Comparison of ENCODE assay signal across 11 cellular contexts in the genomic region with DNA sequence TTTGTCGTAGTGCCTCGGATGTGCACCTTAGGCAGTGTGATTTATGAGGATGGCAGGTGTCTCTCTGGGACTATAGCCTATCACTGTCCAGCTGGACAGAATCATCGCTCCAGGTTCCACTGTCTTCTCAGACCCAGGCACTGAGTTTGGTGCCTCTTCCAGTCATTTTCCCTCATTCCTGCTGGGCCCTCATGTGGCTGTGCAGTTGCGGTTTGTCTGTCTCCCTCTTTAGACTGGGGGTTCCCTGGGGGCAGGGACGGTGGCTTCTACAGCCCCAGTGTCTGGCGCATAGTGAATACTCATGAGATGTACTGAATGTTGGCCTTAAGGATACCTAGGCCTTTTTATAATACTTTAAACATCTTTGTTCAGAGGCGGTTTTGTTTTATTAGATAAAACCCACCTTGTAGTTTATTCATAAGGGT. TPM values are rescaled to one million over a fixed set of nuclear protein-coding genes. Genes with fewer than 3 reads are reported as not detected.
DNase-seq lines count a peak whose midpoint lies in the region; ATAC-seq and TF ChIP-seq lines count a peak whose summit lies in the region.
"Had no signal": no experiment of that assay in that cellular context is flagged by ENCODE, and none has a peak within 500 bp of the region (broad histone marks: within the 10 kb centered on the region; RNA-seq: fewer than 3 reads in every experiment).

No MANE protein-coding gene starts in this region.

- peaks cover 100% of the 10 kb centered on the region for H3K79me2 ChIP-seq in DOHH2 (ENCODE audit: control insufficient read depth, low read length)

- no peaks in the 10 kb centered on the region for H3K27me3 ChIP-seq in DOHH2 (ENCODE audit: control insufficient read depth, low read length)

- peak overlapping the region; percentile 89 for H3K4me2 ChIP-seq in DOHH2 (ENCODE audit: low read length)

- H3K36me3 ChIP-seq in DOHH2 (ENCODE audit: control insufficient read depth, low read length) = peaks cover 82% of the 10 kb centered on the region

- H3K36me3 Mint-ChIP-seq in IgD-negative memory B cell (peaks cover 5% of the 10 kb centered on the region), progenitor cell of endocrine pancreas (ENCODE audit: insufficient read depth) (peaks cover 15% of the 10 kb centered on the region), Calu3 (ENCODE audit: insufficient read depth, unreplicated experiment) (peaks cover 5% of the 10 kb centered on the region)
- H3K36me3 Mint-ChIP-seq in activated naive CD8-positive, alpha-beta T cell treated with anti-CD3 and anti-CD28 coated beads, Interleukin-2, amount 10 ng/mL, durations not matched to agents 7 days and 5 days = peaks cover 71% of the 10 kb centered on the region

- H3K4me1 Mint-ChIP-seq in IgD-negative memory B cell (peaks cover 53 to 60% (median 59%) of the 10 kb centered on the region in 3 donors), progenitor cell of endocrine pancreas (ENCODE audit: low read depth) (peaks cover 8% of the 10 kb centered on the region), Calu3 (ENCODE audit: low read depth, unreplicated experiment) (no peaks in the 10 kb centered on the region)
- peaks cover 70% of the 10 kb centered on the region for H3K4me1 Mint-ChIP-seq in activated naive CD8-positive, alpha-beta T cell treated with anti-CD3 and anti-CD28 coated beads, Interleukin-2, amount 10 ng/mL, durations not matched to agents 7 days and 5 days

- H3K9me3 Mint-ChIP-seq in IgD-negative memory B cell (no peaks in the 10 kb centered on the region), progenitor cell of endocrine pancreas (ENCODE audit: low read depth) (no peaks in the 10 kb centered on the region), Calu3 (ENCODE audit: low read depth, unreplicated experiment) (no peaks in the 10 kb centered on the region)
- H3K9me3 Mint-ChIP-seq in activated naive CD8-positive, alpha-beta T cell treated with anti-CD3 and anti-CD28 coated beads, Interleukin-2, amount 10 ng/mL, durations not matched to agents 7 days and 5 days = peaks cover 1% of the 10 kb centered on the region

- H3K4me3 Mint-ChIP-seq in IgD-negative memory B cell = peak overlapping the region; percentile 89 to 95 (median 92)
- H3K4me3 Mint-ChIP-seq in activated naive CD8-positive, alpha-beta T cell treated with anti-CD3 and anti-CD28 coated beads, Interleukin-2, amount 10 ng/mL, durations not matched to agents 7 days and 5 days = peak overlapping the region; percentile 86
- no peak overlapping the region for H3K4me3 Mint-ChIP-seq in progenitor cell of endocrine pancreas (ENCODE audit: low read depth)
- H3K4me3 Mint-ChIP-seq in Calu3 (ENCODE audit: low read depth, unreplicated experiment) = no peak overlapping the region

- H3F3A ChIP-seq in DOHH2 (ENCODE audit: control insufficient read depth, insufficient read depth) = peaks cover 34% of the 10 kb centered on the region

- ATAC-seq in activated naive CD8-positive, alpha-beta T cell treated with anti-CD3 and anti-CD28 coated beads, Interleukin-2, amount 10 ng/mL, durations not matched to agents 7 days and 5 days (ENCODE audit: low read depth) = no peak
- ATAC-seq: K562 had no signal

- BruUV-seq in Calu3 (replicated peaks; lab: Mats Ljungman, UMichigan) = no TSS peak

- H3K9me3 ChIP-seq in DOHH2 (ENCODE audit: control insufficient read depth, insufficient read depth, low read length) = peaks cover 2% of the 10 kb centered on the region; the same call in 1 of the 2 replicates

- CTCF ChIA-PET in Calu3 (lab: Charles Lee) = interaction anchor here (0.7 to 0.8 kb wide), 4 partner anchors 18 to 182 kb away, joined by 3 to 4 read pairs (median 3); no protein-coding TSS in a partner anchor

- 0 out of 2 replicates have a peak overlapping the region, but pooled peaks have one; percentile 92 for H3K27ac ChIP-seq in DOHH2 (ENCODE audit: low read depth, low read length)

- H3K4me3 ChIP-seq in DOHH2 (ENCODE audit: low read length) = peak overlapping the region; percentile 72
- H3K4me3 ChIP-seq: K562 had no signal

- DNase-seq in activated naive CD8-positive, alpha-beta T cell treated with anti-CD3 and anti-CD28 coated beads, Interleukin-2, amount 10 ng/mL, durations not matched to agents 7 days and 5 days = no peak
- DNase-seq in progenitor cell of endocrine pancreas (ENCODE audit: low spot score, unreplicated experiment) (no peak), Calu3 (no peak), NCI-H69 (lab: John Stamatoyannopoulos, UW) (no peak), NCI-H1105 (lab: John Stamatoyannopoulos, UW) (no peak)
- DNase-seq: NCI-H2029 treated with DMSO at 0.1 percent for 48 hours; posterior cingulate gyrus; stimulated activated CD4-positive, alpha-beta T cell treated with anti-CD3 and anti-CD28 coated beads, Interleukin-2, amount 100 ng/mL, for 48 hours had no signal

- H3K27ac Mint-ChIP-seq in IgD-negative memory B cell = peak overlapping the region; percentile 77 to 97 (median 84)
- H3K27ac Mint-ChIP-seq in activated naive CD8-positive, alpha-beta T cell treated with anti-CD3 and anti-CD28 coated beads, Interleukin-2, amount 10 ng/mL, durations not matched to agents 7 days and 5 days = peak overlapping the region; percentile 86
- H3K27ac Mint-ChIP-seq in progenitor cell of endocrine pancreas = peak overlapping the region; percentile 39
- no peak overlapping the region for H3K27ac Mint-ChIP-seq in Calu3 (ENCODE audit: unreplicated experiment)

- intact Hi-C loops in Calu3 (cut with micrococcal nuclease; ENCODE audit: unreplicated experiment) = no loop called here

- H4K20me1 ChIP-seq in DOHH2 (ENCODE audit: control insufficient read depth, insufficient read depth, low read depth, low read length) = peaks cover 40% of the 10 kb centered on the region; the same call in 1 of the 2 replicates

- H3K9me2 ChIP-seq in DOHH2 (replicated peaks; ENCODE audit: control insufficient read depth, low read length) = no peaks in the 10 kb centered on the region

- TF ChIP-seq CTCF in DOHH2 (IDR thresholded peaks at IDR 0.05; ENCODE audit: low read depth, low read length, poor library complexity, severe bottlenecking) = no peak
- no peak for TF ChIP-seq CTCF in progenitor cell of endocrine pancreas (IDR thresholded peaks at IDR 0.05; ENCODE audit: unreplicated experiment)
- TF ChIP-seq CTCF in Calu3 (IDR thresholded peaks at IDR 0.05; ENCODE audit: unreplicated experiment) = no peak

- H3K4me1 ChIP-seq in DOHH2 (ENCODE audit: control insufficient read depth, low read length) = peaks cover 86% of the 10 kb centered on the region

- H3K27me3 Mint-ChIP-seq in IgD-negative memory B cell (peaks cover 1% of the 10 kb centered on the region), progenitor cell of endocrine pancreas (no peaks in the 10 kb centered on the region), Calu3 (ENCODE audit: unreplicated experiment) (no peaks in the 10 kb centered on the region)
- H3K27me3 Mint-ChIP-seq in activated naive CD8-positive, alpha-beta T cell treated with anti-CD3 and anti-CD28 coated beads, Interleukin-2, amount 10 ng/mL, durations not matched to agents 7 days and 5 days = no peaks in the 10 kb centered on the region

- POLR2A ChIA-PET in activated naive CD8-positive, alpha-beta T cell treated with anti-CD3 and anti-CD28 coated beads, Interleukin-2, amount 10 ng/mL, durations not matched to agents 7 days and 5 days (lab: Charles Lee) = interaction anchor here (0.7 to 5.0 kb wide), 8 partner anchors 8 to 83 kb away, joined by 3 to 80 read pairs (median 22); a partner anchor contains a TSS

RNA-seq across cellular contexts. Expression of a gene that starts 28.9 kb away (rescaled TPM):
- 81.8 TPM for polyA plus RNA-seq in IgD-negative memory B cell
- total RNA-seq in activated naive CD8-positive, alpha-beta T cell treated with anti-CD3 and anti-CD28 coated beads, Interleukin-2, amount 10 ng/mL, durations not matched to agents 7 days and 5 days = 100 to 1,000 TPM; 126 to 132 TPM
- total RNA-seq in progenitor cell of endocrine pancreas = 42.2 and 43.0 TPM in 2 replicates
- total RNA-seq in Calu3 (2022) = 59.8 and 62.9 TPM in 2 replicates

RNA-seq across cellular contexts. Expression of a gene that starts 50.1 kb away (rescaled TPM):
- polyA plus RNA-seq in IgD-negative memory B cell = 167 TPM
- 100 to 1,000 TPM; 382 to 403 TPM for total RNA-seq in activated naive CD8-positive, alpha-beta T cell treated with anti-CD3 and anti-CD28 coated beads, Interleukin-2, amount 10 ng/mL, durations not matched to agents 7 days and 5 days
- 0.53 and 0.67 TPM in 2 replicates for total RNA-seq in progenitor cell of endocrine pancreas
- 0.33 and 0.39 TPM in 2 replicates for total RNA-seq in Calu3 (2022)

RNA-seq across cellular contexts. Expression of a gene that starts 59.8 kb away (rescaled TPM):
- polyA plus RNA-seq in IgD-negative memory B cell = not detected
- total RNA-seq in activated naive CD8-positive, alpha-beta T cell treated with anti-CD3 and anti-CD28 coated beads, Interleukin-2, amount 10 ng/mL, durations not matched to agents 7 days and 5 days = under 1 TPM; 0.08 to 0.11 TPM
- total RNA-seq in progenitor cell of endocrine pancreas = 10.1 and 11.7 TPM in 2 replicates
- 0.90 and 1.0 TPM in 2 replicates for total RNA-seq in Calu3 (2022)

Comparison
In these comparisons a context has a peak if more than half of its experiments do, and no peak if none do; other contexts are left out.
1. H3K4me3 Mint-ChIP-seq: peak in IgD-negative memory B cell (4 of 4) and activated naive CD8-positive, alpha-beta T cell treated with anti-CD3 and anti-CD28 coated beads, Interleukin-2, amount 10 ng/mL, durations not matched to agents 7 days and 5 days (single experiment); none in progenitor cell of endocrine pancreas (single experiment) and Calu3 (single experiment).
2. RNA of a gene that starts 50.1 kb away (total RNA-seq): 382 to 403 TPM in activated naive CD8-positive, alpha-beta T cell treated with anti-CD3 and anti-CD28 coated beads, Interleukin-2, amount 10 ng/mL, durations not matched to agents 7 days and 5 days; 0.53 to 0.67 TPM in progenitor cell of endocrine pancreas and 0.33 to 0.39 TPM in Calu3; every median in the first group is over 100 times any median in the second.